8 cellular contexts compared by ENCODE assay signal in genomic region chrX:154428176-154429171, GRCh38. TPM values are rescaled to one million over a fixed set of nuclear protein-coding genes. Genes with fewer than 3 reads are reported as not detected.
DNase-seq lines count a peak whose midpoint lies in the region; ATAC-seq and TF ChIP-seq lines count a peak whose summit lies in the region.

Gene ATP6AP1 (plus strand): TSS chrX:154428677. CDS start chrX:154428693, 16 bp downstream.

- 24 to 48% methylated on average over 29 to 82 of the region's 87 CpGs for WGBS in tibial nerve, 2 donors

- H3K9me3 ChIP-seq in SU-DHL-6 (ENCODE audit: insufficient read depth, low read length), result no peaks in the 10 kb centered on the region
- no peaks in the 10 kb centered on the region for H3K9me3 ChIP-seq in parathyroid adenoma (ENCODE audit: control insufficient read depth, low read length)
- H3K9me3 ChIP-seq in tibial nerve, result no peaks in the 10 kb centered on the region

- peak within 1 kb of the TSS; percentile 89 for H2AFZ ChIP-seq in SU-DHL-6 (ENCODE audit: low read depth, low read length, severe bottlenecking)
- H2AFZ ChIP-seq in parathyroid adenoma, result peak within 1 kb of the TSS; percentile 83

- no peaks in the 10 kb centered on the region for H3K9me2 ChIP-seq in SU-DHL-6 (replicated peaks; ENCODE audit: insufficient read depth, low read length)

- H3K27ac ChIP-seq in SU-DHL-6 (ENCODE audit: low read depth, low read length) (peak within 1 kb of the TSS; percentile 36), parathyroid adenoma (peak within 1 kb of the TSS; percentile 75), tibial nerve (peak within 1 kb of the TSS; percentile 79 to 94 (median 86))

- H3K4me2 ChIP-seq in SU-DHL-6 (ENCODE audit: low read depth, low read length, poor library complexity, severe bottlenecking), result peak within 1 kb of the TSS; percentile 83
- peak within 1 kb of the TSS; percentile 64 for H3K4me2 ChIP-seq in parathyroid adenoma (ENCODE audit: low read length)

- TF ChIP-seq EP300 in tibial nerve (IDR thresholded peaks at IDR 0.05), result peak in 1 of 2 donors; percentile 89

- H3F3A ChIP-seq in SU-DHL-6 (ENCODE audit: insufficient read depth), result no peaks in the 10 kb centered on the region

- intact Hi-C loops in Right ventricle myocardium superior (cut with DNase I), result no loop called here

- ATAC-seq in HG02610 (IDR thresholded peaks at IDR 0.05; ENCODE audit: unreplicated experiment) (peak; percentile 97), Right ventricle myocardium superior (ENCODE audit: poor library complexity) (peak; percentile 99)

- peak; percentile 91 for DNase-seq in GM10266 (ENCODE audit: extremely low spot score)
- DNase-seq in NCI-H1092 treated with DMSO at 0.1 percent for 48 hours (lab: John Stamatoyannopoulos, UW), result peak; percentile 95
- peak; percentile 71 for DNase-seq in activated naive CD8-positive, alpha-beta T cell treated with anti-CD3 and anti-CD28 coated beads, Interleukin-2, amount 50 U/mL, for 16 hours (ENCODE audit: low read depth, low spot score)
- DNase-seq in Right ventricle myocardium superior, result peak; percentile 96
- DNase-seq in tibial nerve (ENCODE audit: low spot score in 2 of 2), result peak; percentile 84 to 86

- no peaks in the 10 kb centered on the region for H4K20me1 ChIP-seq in SU-DHL-6 (ENCODE audit: low read depth, low read length)

- H3K79me2 ChIP-seq in SU-DHL-6 (ENCODE audit: insufficient read depth, low read length), result peaks cover 9% of the 10 kb centered on the region; the same call in 1 of the 2 replicates
- H3K79me2 ChIP-seq in parathyroid adenoma, result peaks cover 2% of the 10 kb centered on the region

- H3K9ac ChIP-seq in SU-DHL-6 (ENCODE audit: low read length) (peak within 1 kb of the TSS; percentile 78), parathyroid adenoma (no peak within 1 kb of the TSS)

- H3K4me3 ChIP-seq in SU-DHL-6 (ENCODE audit: insufficient read depth, low read length, poor library complexity, severe bottlenecking), result peak within 1 kb of the TSS; percentile 67
- H3K4me3 ChIP-seq in parathyroid adenoma (ENCODE audit: low read depth, low read length), result peak within 1 kb of the TSS; percentile 70
- peak within 1 kb of the TSS; percentile 60 to 85 (median 66) for H3K4me3 ChIP-seq in tibial nerve

- TF ChIP-seq CTCF in GM10266 (IDR thresholded peaks at IDR 0.05; ENCODE audit: control insufficient read depth, insufficient read depth, low read depth, missing control alignments) (peak; percentile 20), SU-DHL-6 (IDR thresholded peaks at IDR 0.05; ENCODE audit: insufficient read depth, low read length, poor library complexity, severe bottlenecking) (no peak), parathyroid adenoma (IDR thresholded peaks at IDR 0.05) (no peak), tibial nerve (IDR thresholded peaks at IDR 0.05) (peak in 1 of 5 experiments; percentile 32)

- TF ChIP-seq POLR2A in tibial nerve (IDR thresholded peaks at IDR 0.05), result peak in 1 of 2 donors; percentile 84

- H3K36me3 ChIP-seq in SU-DHL-6 (ENCODE audit: low read length) (no peaks in the 10 kb centered on the region), parathyroid adenoma (ENCODE audit: control insufficient read depth, insufficient read depth, low read length) (no peaks in the 10 kb centered on the region), tibial nerve (peaks cover 0 to 19% (median 0%) of the 10 kb centered on the region in 3 donors)

- H3K27me3 ChIP-seq in SU-DHL-6 (ENCODE audit: low read length), result no peaks in the 10 kb centered on the region
- H3K27me3 ChIP-seq in parathyroid adenoma (ENCODE audit: control insufficient read depth, insufficient read depth, low read length), result no peaks in the 10 kb centered on the region
- H3K27me3 ChIP-seq in tibial nerve, result no peaks in the 10 kb centered on the region

- H3K4me1 ChIP-seq in parathyroid adenoma, result peaks cover 4% of the 10 kb centered on the region
- peaks cover 0 to 23% (median 0%) of the 10 kb centered on the region in 4 donors for H3K4me1 ChIP-seq in tibial nerve

RNA-seq across cellular contexts. Expression of gene ATP6AP1, which starts in this region (rescaled TPM):
- total RNA-seq in Right ventricle myocardium superior (74.8 TPM), tibial nerve (10 to 100 TPM; 42.9 to 59.7 (median 50.4) TPM)

Comparison
In these comparisons a context has a peak if more than half of its experiments do, and no peak if none do; other contexts are left out.
1. Peak in every context shown above with its lines: DNase-seq, ATAC-seq, H3K4me3 ChIP-seq and H3K27ac ChIP-seq.
2. H3K27ac ChIP-seq: peak in every context shown above with its lines; median percentile 86 in tibial nerve; 75 in parathyroid adenoma; 36 in SU-DHL-6.